In the genomic region with DNA sequence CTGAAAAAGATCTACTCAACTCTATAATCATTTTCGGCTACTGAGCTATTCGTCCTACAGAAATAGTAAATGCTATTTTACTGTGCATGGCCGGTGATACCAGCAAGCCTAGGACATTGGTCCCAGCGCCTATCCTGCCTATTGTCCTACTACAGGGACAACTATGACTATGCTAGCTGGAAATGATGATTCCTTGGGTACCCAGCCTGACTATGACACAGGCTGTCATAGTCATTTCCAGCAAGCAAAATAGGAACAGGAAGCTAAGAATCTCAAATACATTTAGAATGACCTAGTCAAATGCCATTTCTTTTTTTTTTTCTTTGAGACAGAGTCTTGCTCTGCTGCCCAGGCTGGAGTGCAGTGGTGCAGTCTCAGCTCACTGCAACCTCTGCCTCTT, we compare ENCODE assay signal across 21 cellular contexts.
"Had no signal": no experiment of that assay in that cellular context is flagged by ENCODE, and none has a peak within 500 bp of the region (broad histone marks: within the 10 kb centered on the region; RNA-seq: fewer than 3 reads in every experiment).

No MANE protein-coding gene starts in this region.

- H3K27ac ChIP-seq: ascending aorta had no signal

- H3K4me1 ChIP-seq: body of pancreas had no signal

- H3K36me3 ChIP-seq: ascending aorta had no signal

- DNase-seq: activated B cell treated with CpG ODN at 0.5 μM for 24 hours; activated CD4-positive, alpha-beta T cell treated with anti-CD3 and anti-CD28 coated beads for 1 hour; activated CD4-positive, alpha-beta T cell treated with anti-CD3 and anti-CD28 coated beads, Interleukin-2, amount 10 ng/mL, durations not matched to agents 24 days and 14 days; activated CD4-positive, alpha-beta T cell treated with anti-CD3 and anti-CD28 coated beads, Interleukin-2, amount 50 U/mL, for 48 hours; activated CD8-positive, alpha-beta memory T cell treated with anti-CD3 and anti-CD28 coated beads, Interleukin-2, amount 10 ng/mL, durations not matched to agents 7 days and 5 days; activated effector memory CD4-positive, alpha-beta T cell treated with Interleukin-2 at 50 U/mL for 16 hours; activated naive CD4-positive, alpha-beta T cell; activated T-cell treated with anti-CD3 and anti-CD28 coated beads, Interleukin-2, amount 50 U/mL, for 24 hours; Kasumi-1; KBM-7; NCI-H1092; NCI-H1417; NCI-H1930; NCI-H510A treated with DMSO at 0.1 percent for 48 hours; NCI-H69; SIG-M5; T-cell; T-helper 2 cell; T1000 had no signal

- H3K27me3 ChIP-seq: ascending aorta, body of pancreas had no signal

- H3K4me3 ChIP-seq: ascending aorta, body of pancreas had no signal

- ATAC-seq: activated CD8-positive, alpha-beta memory T cell treated with anti-CD3 and anti-CD28 coated beads, Interleukin-2, amount 10 ng/mL, durations not matched to agents 7 days and 5 days; body of pancreas; T-cell had no signal

- H3K9me3 ChIP-seq: ascending aorta, body of pancreas had no signal
